20 cellular contexts compared by ENCODE assay signal in genomic region chrX:10513974-10514373, GRCh38.
"Had no signal": no experiment of that assay in that cellular context is flagged by ENCODE, and none has a peak within 500 bp of the region (broad histone marks: within the 10 kb centered on the region; RNA-seq: fewer than 3 reads in every experiment).

No MANE protein-coding gene starts in this region.

- H3K36me3 Mint-ChIP-seq: activated naive CD4-positive, alpha-beta T cell treated with anti-CD3 and anti-CD28 coated beads, Interleukin-2, amount 50 U/mL, for 24 hours had no signal

- H3K9me3 Mint-ChIP-seq: activated CD4-positive, alpha-beta T cell treated with anti-CD3 and anti-CD28 coated beads, Interleukin-2, amount 10 ng/mL, durations not matched to agents 24 days and 14 days; activated naive CD4-positive, alpha-beta T cell treated with anti-CD3 and anti-CD28 coated beads, Interleukin-2, amount 50 U/mL, for 24 hours; activated T-cell treated with anti-CD3 and anti-CD28 coated beads, Interleukin-2, amount 50 U/mL, for 4 hours; dendritic cell treated with granulocyte-macrophage colony-stimulating factor and Interleukin-4, amounts not matched to agents 40 ng/mL and 50 ng/mL, for 4 days; nephron; T-helper 1 cell treated with Interleukin-12 subunit alpha and Interleukin-12 subunit beta and Interleukin-4 antibody, amounts not matched to agents 30 μg/mL and 1 μg/mL, for 36 hours had no signal

- H3K4me3 ChIP-seq: hepatocyte, lung, tibial artery, vagina had no signal

- H3K27me3 Mint-ChIP-seq: activated CD4-positive, alpha-beta T cell treated with anti-CD3 and anti-CD28 coated beads, Interleukin-2, amount 10 ng/mL, durations not matched to agents 24 days and 14 days; activated naive CD4-positive, alpha-beta T cell treated with anti-CD3 and anti-CD28 coated beads, Interleukin-2, amount 50 U/mL, for 24 hours; dendritic cell treated with granulocyte-macrophage colony-stimulating factor and Interleukin-4, amounts not matched to agents 40 ng/mL and 50 ng/mL, for 4 days had no signal

- DNase-seq: activated CD4-positive, alpha-beta T cell treated with anti-CD3 and anti-CD28 coated beads, Interleukin-2, amount 10 ng/mL, durations not matched to agents 24 days and 14 days; activated CD8-positive, alpha-beta T cell treated with anti-CD3 and anti-CD28 coated beads, Interleukin-2, amount 10 ng/mL, durations not matched to agents 7 days and 5 days; activated effector memory CD4-positive, alpha-beta T cell treated with Interleukin-2 at 50 U/mL for 16 hours; activated T-cell treated with anti-CD3 and anti-CD28 coated beads, Interleukin-2, amount 50 U/mL, for 4 hours; effector memory CD4-positive, alpha-beta T cell; islet precursor cell; left colon; stimulated activated CD4-positive, alpha-beta T cell treated with anti-CD3 and anti-CD28 coated beads, Interleukin-12 subunit alpha, Interleukin-12 subunit beta, amount 100 ng/mL, for 4 hours; stimulated activated CD4-positive, alpha-beta T cell treated with anti-CD3 and anti-CD28 coated beads, Interleukin-1b, Interleukin-23, amount 100 ng/mL, for 48 hours; stimulated activated naive CD8-positive, alpha-beta T cell treated with anti-CD3 and anti-CD28 coated beads, Interleukin-15, Interleukin-2, amounts not matched to agents 100 U/mL and 50 U/mL, for 24 hours; substantia nigra; tibial artery had no signal

- H3K9me3 ChIP-seq: tibial artery, vagina had no signal

- H3K27me3 ChIP-seq: hepatocyte, tibial artery, vagina had no signal

- H3K27ac Mint-ChIP-seq: activated CD4-positive, alpha-beta T cell treated with anti-CD3 and anti-CD28 coated beads, Interleukin-2, amount 10 ng/mL, durations not matched to agents 24 days and 14 days; activated CD8-positive, alpha-beta T cell treated with anti-CD3 and anti-CD28 coated beads, Interleukin-2, amount 10 ng/mL, durations not matched to agents 7 days and 5 days; activated naive CD4-positive, alpha-beta T cell treated with anti-CD3 and anti-CD28 coated beads, Interleukin-2, amount 50 U/mL, for 24 hours; dendritic cell treated with granulocyte-macrophage colony-stimulating factor and Interleukin-4, amounts not matched to agents 40 ng/mL and 50 ng/mL, for 4 days; nephron; T-helper 1 cell treated with Interleukin-12 subunit alpha and Interleukin-12 subunit beta and Interleukin-4 antibody, amounts not matched to agents 30 μg/mL and 1 μg/mL, for 36 hours had no signal

- H3K27ac ChIP-seq: hepatocyte, parathyroid adenoma, tibial artery, vagina had no signal

- H3K4me2 ChIP-seq: hepatocyte had no signal

- H3K4me1 Mint-ChIP-seq: activated CD4-positive, alpha-beta T cell treated with anti-CD3 and anti-CD28 coated beads, Interleukin-2, amount 10 ng/mL, durations not matched to agents 24 days and 14 days; activated naive CD4-positive, alpha-beta T cell treated with anti-CD3 and anti-CD28 coated beads, Interleukin-2, amount 50 U/mL, for 24 hours had no signal

- ATAC-seq: activated CD8-positive, alpha-beta T cell treated with anti-CD3 and anti-CD28 coated beads, Interleukin-2, amount 10 ng/mL, durations not matched to agents 7 days and 5 days; activated T-cell treated with anti-CD3 and anti-CD28 coated beads, Interleukin-2, amount 50 U/mL, for 4 hours; left colon; stimulated activated naive CD8-positive, alpha-beta T cell treated with anti-CD3 and anti-CD28 coated beads, Interleukin-15, Interleukin-2, amounts not matched to agents 100 U/mL and 50 U/mL, for 24 hours had no signal

- H3K4me3 Mint-ChIP-seq: activated CD4-positive, alpha-beta T cell treated with anti-CD3 and anti-CD28 coated beads, Interleukin-2, amount 10 ng/mL, durations not matched to agents 24 days and 14 days; activated CD8-positive, alpha-beta T cell treated with anti-CD3 and anti-CD28 coated beads, Interleukin-2, amount 10 ng/mL, durations not matched to agents 7 days and 5 days; activated naive CD4-positive, alpha-beta T cell treated with anti-CD3 and anti-CD28 coated beads, Interleukin-2, amount 50 U/mL, for 24 hours; activated T-cell treated with anti-CD3 and anti-CD28 coated beads, Interleukin-2, amount 50 U/mL, for 4 hours; dendritic cell treated with granulocyte-macrophage colony-stimulating factor and Interleukin-4, amounts not matched to agents 40 ng/mL and 50 ng/mL, for 4 days; nephron; T-helper 1 cell treated with Interleukin-12 subunit alpha and Interleukin-12 subunit beta and Interleukin-4 antibody, amounts not matched to agents 30 μg/mL and 1 μg/mL, for 36 hours had no signal

- H3K9ac ChIP-seq: parathyroid adenoma had no signal

- H3K36me3 ChIP-seq: tibial artery, vagina had no signal

- H2AFZ ChIP-seq: hepatocyte, parathyroid adenoma had no signal

- H3K4me1 ChIP-seq: parathyroid adenoma, tibial artery had no signal

- H3K79me2 ChIP-seq: hepatocyte, parathyroid adenoma had no signal
